ENCODE assay signal across 31 cellular contexts in genomic region chr5:180594311-180595045, GRCh38. TPM values are rescaled to one million over a fixed set of nuclear protein-coding genes. Genes with fewer than 3 reads are reported as not detected.
DNase-seq lines count a peak whose midpoint lies in the region; ATAC-seq and TF ChIP-seq lines count a peak whose summit lies in the region.
"Had no signal": no experiment of that assay in that cellular context is flagged by ENCODE, and none has a peak within 500 bp of the region (broad histone marks: within the 10 kb centered on the region; RNA-seq: fewer than 3 reads in every experiment).

No MANE protein-coding gene starts in this region.

- peaks cover 20% of the 10 kb centered on the region for H3K27me3 Mint-ChIP-seq in activated CD4-positive, alpha-beta T cell treated with anti-CD3 and anti-CD28 coated beads for 36 hours
- peaks cover 12% of the 10 kb centered on the region for H3K27me3 Mint-ChIP-seq in activated naive CD8-positive, alpha-beta T cell treated with anti-CD3 and anti-CD28 coated beads for 36 hours
- peaks cover 69% of the 10 kb centered on the region for H3K27me3 Mint-ChIP-seq in Calu3 (ENCODE audit: unreplicated experiment)

- H3K27ac Mint-ChIP-seq in activated CD4-positive, alpha-beta T cell treated with anti-CD3 and anti-CD28 coated beads for 36 hours = no peak overlapping the region
- no peak overlapping the region for H3K27ac Mint-ChIP-seq in activated naive CD8-positive, alpha-beta T cell treated with anti-CD3 and anti-CD28 coated beads for 36 hours
- H3K27ac Mint-ChIP-seq in Calu3 (ENCODE audit: unreplicated experiment) = no peak overlapping the region
- H3K27ac Mint-ChIP-seq: activated naive CD8-positive, alpha-beta T cell; CD4-positive, alpha-beta memory T cell; nephron had no signal

- ATAC-seq in activated CD4-positive, alpha-beta T cell treated with anti-CD3 and anti-CD28 coated beads for 36 hours = peak; percentile 30
- ATAC-seq: effector memory CD8-positive, alpha-beta T cell had no signal

- CTCF ChIA-PET in activated CD4-positive, alpha-beta T cell treated with anti-CD3 and anti-CD28 coated beads for 36 hours (lab: Charles Lee) = no interaction called here
- CTCF ChIA-PET in Calu3 (lab: Charles Lee) = interaction anchor here (0.6 kb wide), 1 partner anchor 19 kb away, joined by 5 read pairs; no protein-coding TSS in a partner anchor

- H3K27ac ChIP-seq in C4-2B (peak overlapping the region; percentile 96), osteoblast (ENCODE audit: low read depth, low read length) (no peak overlapping the region)
- H3K27ac ChIP-seq: ascending aorta, cardiac muscle cell, coronary artery, SJCRH30, thoracic aorta had no signal

- TF ChIP-seq CTCF in C4-2B (conservative IDR thresholded peaks at IDR 0.05) (no peak), osteoblast (IDR thresholded peaks at IDR 0.05; ENCODE audit: extremely low read depth, low read depth, low read length) (no peak), Calu3 (IDR thresholded peaks at IDR 0.05; ENCODE audit: unreplicated experiment) (no peak)

- no peaks in the 10 kb centered on the region for H3K79me2 ChIP-seq in osteoblast (ENCODE audit: insufficient read depth, low read length)

- POLR2A ChIA-PET in activated CD4-positive, alpha-beta T cell treated with anti-CD3 and anti-CD28 coated beads for 36 hours (lab: Charles Lee) = no interaction called here

- H3K9me3 ChIP-seq in osteoblast (ENCODE audit: low read depth, low read length) = no peaks in the 10 kb centered on the region
- H3K9me3 ChIP-seq: ascending aorta, pancreas, SJCRH30, thoracic aorta had no signal

- no peak overlapping the region for H2AFZ ChIP-seq in osteoblast (ENCODE audit: low read length)

- H3K4me1 ChIP-seq in osteoblast (ENCODE audit: insufficient read depth, low read length) = no peaks in the 10 kb centered on the region
- H3K4me1 ChIP-seq: ascending aorta, SJCRH30 had no signal

- H3K4me3 Mint-ChIP-seq in activated CD4-positive, alpha-beta T cell treated with anti-CD3 and anti-CD28 coated beads for 36 hours = no peak overlapping the region
- H3K4me3 Mint-ChIP-seq in activated naive CD8-positive, alpha-beta T cell treated with anti-CD3 and anti-CD28 coated beads for 36 hours = no peak overlapping the region
- no peak overlapping the region for H3K4me3 Mint-ChIP-seq in Calu3 (ENCODE audit: low read depth, unreplicated experiment)
- H3K4me3 Mint-ChIP-seq: activated naive CD8-positive, alpha-beta T cell; CD4-positive, alpha-beta memory T cell; effector memory CD8-positive, alpha-beta T cell; nephron had no signal

- no peaks in the 10 kb centered on the region for H3K36me3 ChIP-seq in osteoblast (ENCODE audit: insufficient read depth, low read length)
- H3K36me3 ChIP-seq: ascending aorta, cardiac muscle cell, pancreas, SJCRH30, thoracic aorta had no signal

- BruUV-seq in Calu3 (replicated peaks; lab: Mats Ljungman, UMichigan) = no TSS peak

- H3K9me3 Mint-ChIP-seq in activated CD4-positive, alpha-beta T cell treated with anti-CD3 and anti-CD28 coated beads for 36 hours (ENCODE audit: low read depth) = no peaks in the 10 kb centered on the region
- H3K9me3 Mint-ChIP-seq in activated naive CD8-positive, alpha-beta T cell treated with anti-CD3 and anti-CD28 coated beads for 36 hours = no peaks in the 10 kb centered on the region
- no peaks in the 10 kb centered on the region for H3K9me3 Mint-ChIP-seq in Calu3 (ENCODE audit: low read depth, unreplicated experiment)
- H3K9me3 Mint-ChIP-seq: CD4-positive, alpha-beta memory T cell; effector memory CD8-positive, alpha-beta T cell had no signal

- intact Hi-C loops in activated CD4-positive, alpha-beta T cell treated with anti-CD3 and anti-CD28 coated beads for 36 hours (cut with DNase I, micrococcal nuclease) = no loop called here
- intact Hi-C loops in Calu3 (cut with micrococcal nuclease; ENCODE audit: unreplicated experiment) = no loop called here

- H3K36me3 Mint-ChIP-seq in activated CD4-positive, alpha-beta T cell treated with anti-CD3 and anti-CD28 coated beads for 36 hours (ENCODE audit: low read depth) = no peaks in the 10 kb centered on the region
- H3K36me3 Mint-ChIP-seq in activated naive CD8-positive, alpha-beta T cell treated with anti-CD3 and anti-CD28 coated beads for 36 hours = no peaks in the 10 kb centered on the region
- H3K36me3 Mint-ChIP-seq in Calu3 (ENCODE audit: insufficient read depth, unreplicated experiment) = no peaks in the 10 kb centered on the region
- H3K36me3 Mint-ChIP-seq: CD4-positive, alpha-beta memory T cell had no signal

- H3K4me1 Mint-ChIP-seq in activated CD4-positive, alpha-beta T cell treated with anti-CD3 and anti-CD28 coated beads for 36 hours = peaks cover 4% of the 10 kb centered on the region
- peaks cover 16% of the 10 kb centered on the region for H3K4me1 Mint-ChIP-seq in activated naive CD8-positive, alpha-beta T cell treated with anti-CD3 and anti-CD28 coated beads for 36 hours
- peaks cover 16% of the 10 kb centered on the region for H3K4me1 Mint-ChIP-seq in Calu3 (ENCODE audit: low read depth, unreplicated experiment)

- H4K20me1 ChIP-seq in osteoblast (ENCODE audit: insufficient read depth, low read length) = no peaks in the 10 kb centered on the region

- H3K27me3 ChIP-seq in osteoblast (ENCODE audit: insufficient read depth, low read length) = peaks cover 44% of the 10 kb centered on the region
- H3K27me3 ChIP-seq: ascending aorta, SJCRH30 had no signal

- DNase-seq in activated CD4-positive, alpha-beta T cell treated with anti-CD3 and anti-CD28 coated beads for 36 hours = no peak
- DNase-seq in activated CD4-positive, alpha-beta T cell treated with anti-CD3 and anti-CD28 coated beads for 4 hours = no peak
- DNase-seq in activated naive CD8-positive, alpha-beta T cell treated with anti-CD3 and anti-CD28 coated beads for 36 hours = peak; percentile 39
- DNase-seq in osteoblast (ENCODE audit: insufficient read length, low spot score, missing footprints) (peak; percentile 39), SKM-1 (lab: John Stamatoyannopoulos, UW; ENCODE audit: unreplicated experiment) (no peak), NCI-H82 treated with DMSO at 0.1 percent for 48 hours (lab: John Stamatoyannopoulos, UW; ENCODE audit: unreplicated experiment) (no peak), Calu3 (no peak)
- DNase-seq: 8988T; CD4-positive, alpha-beta memory T cell; DMS 273 treated with DMSO at 0.1 percent for 48 hours; effector memory CD8-positive, alpha-beta T cell; KG1; MM.1S; NCI-H1417; NCI-H2081 treated with DMSO at 0.1 percent for 48 hours; NCI-H774; SJCRH30; stimulated activated CD4-positive, alpha-beta T cell treated with anti-CD3 and anti-CD28 coated beads, Interleukin-2, amount 100 ng/mL, for 48 hours; T-helper 1 cell had no signal

- H3K4me2 ChIP-seq in osteoblast (ENCODE audit: insufficient read depth, low read length) = no peak overlapping the region

- no peak overlapping the region for H3K4me3 ChIP-seq in osteoblast (ENCODE audit: insufficient read depth, low read length)
- H3K4me3 ChIP-seq: ascending aorta, cardiac muscle cell, coronary artery, lung, pancreas, SJCRH30, thoracic aorta had no signal

RNA-seq across cellular contexts. Expression of gene SCGB3A1, which starts 3.2 kb away (rescaled TPM):
- total RNA-seq in activated CD4-positive, alpha-beta T cell treated with anti-CD3 and anti-CD28 coated beads for 36 hours = not detected
- 1 to 10 TPM; 1.1 to 1.7 TPM for total RNA-seq in activated naive CD8-positive, alpha-beta T cell treated with anti-CD3 and anti-CD28 coated beads for 36 hours
- total RNA-seq in osteoblast (not detected in 2 replicates), Calu3 (2022) (not detected in 2 replicates)
- total RNA-seq: ascending aorta; cardiac muscle cell; CD4-positive, alpha-beta memory T cell; fibroblast of villous mesenchyme; kidney epithelial cell; mononuclear cell; SJCRH30; thoracic aorta had no signal

RNA-seq across cellular contexts. Expression of gene FLT4, which starts 54.9 kb away (rescaled TPM):
- total RNA-seq in activated CD4-positive, alpha-beta T cell treated with anti-CD3 and anti-CD28 coated beads for 36 hours = under 1 TPM; 0.75 to 0.98 TPM
- 1 to 10 TPM; 5.2 to 6.0 TPM for total RNA-seq in activated naive CD8-positive, alpha-beta T cell treated with anti-CD3 and anti-CD28 coated beads for 36 hours
- not detected in 2 replicates for total RNA-seq in osteoblast
- total RNA-seq in Calu3 (2022) = not detected in 2 replicates

Comparison
In these comparisons a context has a peak if more than half of its experiments do, and no peak if none do; other contexts are left out.
1. DNase-seq: peak in activated naive CD8-positive, alpha-beta T cell treated with anti-CD3 and anti-CD28 coated beads for 36 hours (single experiment) and osteoblast (single experiment); none in activated CD4-positive, alpha-beta T cell treated with anti-CD3 and anti-CD28 coated beads for 36 hours (single experiment), activated CD4-positive, alpha-beta T cell treated with anti-CD3 and anti-CD28 coated beads for 4 hours (0 of 2), SKM-1 (single experiment), NCI-H82 treated with DMSO at 0.1 percent for 48 hours (single experiment) and Calu3 (single experiment).